Comparison of ENCODE assay signal across 26 cellular contexts in the genomic region with DNA sequence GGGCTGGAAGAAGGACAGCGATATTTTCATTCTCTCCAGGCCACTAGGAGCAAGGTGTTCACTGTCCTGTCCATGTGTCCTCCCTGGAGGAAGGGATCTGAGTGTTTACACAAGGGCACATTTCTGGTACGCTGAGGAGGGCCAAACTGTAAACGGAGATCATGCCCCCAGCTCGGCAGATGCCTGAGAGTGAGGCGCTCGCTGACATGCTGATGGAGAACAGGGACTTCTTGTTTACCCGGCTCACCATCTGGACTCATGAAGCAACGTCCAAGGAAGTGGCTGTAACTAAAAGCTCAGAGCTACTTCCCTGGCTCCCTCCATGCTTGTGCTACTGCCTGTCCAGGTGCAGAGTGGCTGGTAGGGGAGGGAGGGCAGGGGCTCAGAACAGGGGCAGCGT. TPM values are rescaled to one million over a fixed set of nuclear protein-coding genes. Genes with fewer than 3 reads are reported as not detected.
DNase-seq lines count a peak whose midpoint lies in the region; ATAC-seq and TF ChIP-seq lines count a peak whose summit lies in the region.
"Had no signal": no experiment of that assay in that cellular context is flagged by ENCODE, and none has a peak within 500 bp of the region (broad histone marks: within the 10 kb centered on the region; RNA-seq: fewer than 3 reads in every experiment).

No MANE protein-coding gene starts in this region.

- H3K4me3 ChIP-seq in hepatocyte (no peak overlapping the region), mesenchymal stem cell (ENCODE audit: insufficient read depth in 1 of 2, low read depth in 1 of 2, low read length in 2 of 2) (no peak overlapping the region)
- H3K4me3 ChIP-seq: GM12878, HAP-1, SJCRH30 had no signal

- H3K27me3 ChIP-seq in hepatocyte, result peaks cover 72% of the 10 kb centered on the region
- peaks cover 20 to 75% of the 10 kb centered on the region in 2 experiments for H3K27me3 ChIP-seq in mesenchymal stem cell (ENCODE audit: control insufficient read depth in 1 of 2, insufficient read depth in 1 of 2, low read length in 2 of 2)

- no peak overlapping the region for H3K18ac ChIP-seq in mesenchymal stem cell (ENCODE audit: low read depth in 1 of 2, low read length in 2 of 2)

- no peak overlapping the region for H4K8ac ChIP-seq in mesenchymal stem cell (ENCODE audit: low read length)

- no peaks in the 10 kb centered on the region for H3K9me3 ChIP-seq in hepatocyte (ENCODE audit: low read depth)
- H3K9me3 ChIP-seq in mesenchymal stem cell (ENCODE audit: control insufficient read depth, low read length), result no peaks in the 10 kb centered on the region
- H3K9me3 ChIP-seq: HAP-1, SJCRH30 had no signal

- peak; percentile 30 for ATAC-seq in sciatic nerve
- ATAC-seq in HG02763 (IDR thresholded peaks at IDR 0.05; ENCODE audit: unreplicated experiment), result no peak
- ATAC-seq in GM18858 (IDR thresholded peaks at IDR 0.05; ENCODE audit: unreplicated experiment), result no peak
- ATAC-seq: GM12878, Panc1, T-cell had no signal

- no peaks in the 10 kb centered on the region for H3K79me1 ChIP-seq in mesenchymal stem cell (replicated peaks; ENCODE audit: low read length, poor library complexity, severe bottlenecking)

- intact Hi-C loops in sciatic nerve (cut with DNase I), result no loop called here

- H3K9ac ChIP-seq in mesenchymal stem cell (ENCODE audit: low read length), result no peak overlapping the region
- H3K9ac ChIP-seq: KMS-11 had no signal

- no peak overlapping the region for H4K91ac ChIP-seq in mesenchymal stem cell (ENCODE audit: low read length)

- H3K14ac ChIP-seq in mesenchymal stem cell (ENCODE audit: low read length in 2 of 2), result no peak overlapping the region

- H3K4ac ChIP-seq in mesenchymal stem cell (ENCODE audit: low read depth in 1 of 2, low read length in 2 of 2), result no peak overlapping the region

- no peaks in the 10 kb centered on the region for H4K20me1 ChIP-seq in hepatocyte (ENCODE audit: insufficient read depth, poor library complexity, severe bottlenecking)

- DNase-seq in DMS 273 (lab: John Stamatoyannopoulos, UW; ENCODE audit: unreplicated experiment) (peak; percentile 32), DMS 273 treated with DMSO at 0.1 percent for 48 hours (lab: John Stamatoyannopoulos, UW) (no peak), Ammon's horn (ENCODE audit: low spot score) (peak; percentile 34), hepatocyte (ENCODE audit: low spot score) (peak; percentile 17), sciatic nerve (ENCODE audit: low spot score) (no peak), mesenchymal stem cell (no peak)
- DNase-seq: ACHN; CD8-positive, alpha-beta memory T cell; DMS79 treated with DMSO at 0.1 percent for 48 hours; IMR-90; NCI-H1092 treated with DMSO at 0.1 percent for 48 hours; NCI-H146; NCI-H2081; NCI-H2171; NCI-H748 treated with DMSO at 0.1 percent for 48 hours; SJCRH30; T-cell had no signal

- H2AK5ac ChIP-seq in mesenchymal stem cell (ENCODE audit: low read length, severe bottlenecking), result no peak overlapping the region

- TF ChIP-seq CTCF in hepatocyte (IDR thresholded peaks at IDR 0.05; ENCODE audit: poor library complexity), result no peak

- H3K27ac ChIP-seq in hepatocyte (no peak overlapping the region), mesenchymal stem cell (ENCODE audit: low read length, poor library complexity, severe bottlenecking) (no peak overlapping the region)
- H3K27ac ChIP-seq: 22Rv1, C4-2B, KMS-11, SJCRH30 had no signal

- H3K36me3 ChIP-seq in hepatocyte (replicated peaks; ENCODE audit: insufficient read depth, low read depth), result no peaks in the 10 kb centered on the region
- H3K36me3 ChIP-seq in mesenchymal stem cell (ENCODE audit: control insufficient read depth in 1 of 2, insufficient read depth in 2 of 2, low read depth in 1 of 2, low read length in 2 of 2), result no peaks in the 10 kb centered on the region
- H3K36me3 ChIP-seq: HAP-1, SJCRH30 had no signal

- H3K79me2 ChIP-seq in hepatocyte, result no peaks in the 10 kb centered on the region

- H3K23ac ChIP-seq in mesenchymal stem cell (ENCODE audit: low read length in 2 of 2), result no peak overlapping the region

- no peaks in the 10 kb centered on the region for H3K9me2 ChIP-seq in hepatocyte (replicated peaks; ENCODE audit: insufficient read depth)

- WGBS in hepatocyte (ENCODE audit: low lambda C conversion rate, missing lambda C conversion rate), result 44% methylated on average over 9 of the region's 9 CpGs
- WGBS in mesenchymal stem cell, result 30% methylated on average over 9 of the region's 9 CpGs

- H3K4me1 ChIP-seq in hepatocyte (ENCODE audit: insufficient read depth) (no peaks in the 10 kb centered on the region), mesenchymal stem cell (ENCODE audit: control insufficient read depth, insufficient read depth, low read depth, low read length) (no peaks in the 10 kb centered on the region)
- H3K4me1 ChIP-seq: HAP-1, SJCRH30 had no signal

- no peak overlapping the region for H2BK15ac ChIP-seq in mesenchymal stem cell (ENCODE audit: low read depth, poor library complexity, severe bottlenecking)

- H3K4me2 ChIP-seq in hepatocyte (no peak overlapping the region), mesenchymal stem cell (ENCODE audit: low read length, poor library complexity, severe bottlenecking) (no peak overlapping the region)
- H3K4me2 ChIP-seq: KMS-11 had no signal

- no peak overlapping the region for H2BK5ac ChIP-seq in mesenchymal stem cell (ENCODE audit: low read depth, low read length, poor library complexity, severe bottlenecking)

- H2AFZ ChIP-seq in hepatocyte (no peak overlapping the region), mesenchymal stem cell (ENCODE audit: low read depth, low read length) (no peak overlapping the region)

- no peak overlapping the region for H2BK120ac ChIP-seq in mesenchymal stem cell (ENCODE audit: low read depth, low read length)

- no peak overlapping the region for H2BK12ac ChIP-seq in mesenchymal stem cell (ENCODE audit: low read length in 2 of 2)

RNA-seq across cellular contexts. Expression of a gene that starts 43.4 kb away (rescaled TPM):
- total RNA-seq in hepatocyte (0.27 and 0.36 TPM in 2 replicates), sciatic nerve (5.2 TPM)
- polyA plus RNA-seq in hepatocyte, result not detected in 2 replicates
- polyA plus RNA-seq in mesenchymal stem cell (2013, experiment 1 of 2), result under 0.01 TPM
- polyA plus RNA-seq in mesenchymal stem cell (2013, experiment 2 of 2), result not detected
- total RNA-seq: CD8-positive, alpha-beta memory T cell; HT1080; IMR-90; SJCRH30; T-cell had no signal
- polyA plus RNA-seq: CD8-positive, alpha-beta memory T cell; IMR-90 had no signal

Comparison
In these comparisons a context has a peak if more than half of its experiments do, and no peak if none do; other contexts are left out.
1. DNase-seq: peak in DMS 273 (single experiment), Ammon's horn (single experiment) and hepatocyte (single experiment); none in DMS 273 treated with DMSO at 0.1 percent for 48 hours (single experiment), sciatic nerve (single experiment) and mesenchymal stem cell (single experiment).